10 cellular contexts compared by ENCODE assay signal in genomic region chr7:150676282-150676681, GRCh38. TPM values are rescaled to one million over a fixed set of nuclear protein-coding genes. Genes with fewer than 3 reads are reported as not detected.
DNase-seq lines count a peak whose midpoint lies in the region; ATAC-seq, FAIRE-seq and TF ChIP-seq lines count a peak whose summit lies in the region.
"Not testable (repeated sequence)": the region's sequence is repeated elsewhere in the genome, so short reads cannot be mapped to it uniquely, and the experiment has no call there.
"Had no signal": no experiment of that assay in that cellular context is flagged by ENCODE, and none has a peak within 500 bp of the region (broad histone marks: within the 10 kb centered on the region; RNA-seq: fewer than 3 reads in every experiment).

No MANE protein-coding gene starts in this region.

- peak overlapping the region; percentile 77 for H3K4me2 ChIP-seq in endothelial cell of umbilical vein (ENCODE audit: insufficient read depth, low read length)

- intact Hi-C loops in activated CD4-positive, alpha-beta memory T cell treated with anti-CD3 and anti-CD28 coated beads for 36 hours (cut with micrococcal nuclease); right lobe of liver (cut with DNase I): not testable (repeated sequence)
- intact Hi-C loops in endothelial cell of umbilical vein (cut with micrococcal nuclease), result loop anchor here (1.0 to 2.0 kb wide), 6 partner anchors 9 to 225 kb away; partner anchors contain the start of genes GIMAP1, GIMAP2, GIMAP6 and GIMAP8

- DNase-seq in GM19239 (ENCODE audit: insufficient read length, low spot score); activated CD4-positive, alpha-beta memory T cell treated with anti-CD3 and anti-CD28 coated beads for 36 hours; activated naive CD4-positive, alpha-beta T cell treated with anti-CD3 and anti-CD28 coated beads, Interleukin-2, amount 50 U/mL, for 72 hours (ENCODE audit: low spot score in 2 of 2); endothelial cell of umbilical vein (ENCODE audit: low read depth, low spot score); right lobe of liver: not testable (repeated sequence)
- DNase-seq in RPMI8226, result peak; percentile 23

- H3K9me1 ChIP-seq in endothelial cell of umbilical vein (replicated peaks; ENCODE audit: control insufficient read depth, extremely low read depth, insufficient read depth, low read length), result not testable (repeated sequence)

- H3K4me3 ChIP-seq in endothelial cell of umbilical vein (replicated peaks in 1 of 3; ENCODE audit: insufficient read depth in 1 of 3, low read depth in 1 of 3, low read length in 3 of 3), result peak overlapping the region in 1 of 3 experiments; percentile 21
- not testable (repeated sequence) for H3K4me3 ChIP-seq in right lobe of liver; skeletal muscle tissue (ENCODE audit: low read length in 3 of 3)

- H3K4me1 ChIP-seq in endothelial cell of umbilical vein (ENCODE audit: control insufficient read depth, extremely low read depth, insufficient read depth, low read length), result peaks cover 19% of the 10 kb centered on the region
- not testable (repeated sequence) for H3K4me1 ChIP-seq in right lobe of liver; skeletal muscle tissue (ENCODE audit: control insufficient read depth in 3 of 3, insufficient read depth in 3 of 3, low read length in 3 of 3)

- not testable (repeated sequence) for BruUV-seq in endothelial cell of umbilical vein (replicated peaks; lab: Mats Ljungman, UMichigan)

- H3K36me3 Mint-ChIP-seq in activated CD4-positive, alpha-beta memory T cell treated with anti-CD3 and anti-CD28 coated beads for 36 hours, result peaks cover 25% of the 10 kb centered on the region
- peaks cover 33 to 45% of the 10 kb centered on the region in 2 donors for H3K36me3 Mint-ChIP-seq in activated naive CD4-positive, alpha-beta T cell treated with anti-CD3 and anti-CD28 coated beads, Interleukin-2, amount 50 U/mL, for 72 hours

- H3K4me1 Mint-ChIP-seq in activated CD4-positive, alpha-beta memory T cell treated with anti-CD3 and anti-CD28 coated beads for 36 hours (ENCODE audit: low read depth), result peaks cover 73% of the 10 kb centered on the region

- H3K9me3 ChIP-seq in endothelial cell of umbilical vein (replicated peaks; ENCODE audit: control insufficient read depth, insufficient read depth, low read length); right lobe of liver; skeletal muscle tissue (ENCODE audit: control insufficient read depth in 3 of 3, low read length in 3 of 3): not testable (repeated sequence)

- TF ChIP-seq CTCF in endothelial cell of umbilical vein (IDR thresholded peaks at IDR 0.05; ENCODE audit: extremely low read depth in 1 of 2, insufficient read depth in 1 of 2, low read depth in 1 of 2, low read length in 2 of 2); right lobe of liver (IDR thresholded peaks at IDR 0.05): not testable (repeated sequence)

- TF ChIP-seq POLR2A in endothelial cell of umbilical vein (IDR thresholded peaks at IDR 0.05; ENCODE audit: low read depth, low read length); right lobe of liver (IDR thresholded peaks at IDR 0.05): not testable (repeated sequence)

- H3K9ac ChIP-seq in endothelial cell of umbilical vein (replicated peaks; ENCODE audit: extremely low read depth, insufficient read depth, low read length) (peak overlapping the region; percentile 42), skeletal muscle tissue (ENCODE audit: low read depth in 1 of 3, low read length in 3 of 3) (peak overlapping the region in 1 of 3 donors; percentile 33)

- dilution Hi-C loops in endothelial cell of umbilical vein (cut with MboI; ENCODE audit: extremely low pct_ligation_motif_present, low sequenced_read_pairs), result not testable (repeated sequence)

- CTCF ChIA-PET in activated CD4-positive, alpha-beta memory T cell treated with anti-CD3 and anti-CD28 coated beads for 36 hours (lab: Charles Lee), result not testable (repeated sequence)
- CTCF ChIA-PET in endothelial cell of umbilical vein (lab: Charles Lee), result interaction anchor here (0.7 to 0.9 kb wide), 3 partner anchors 40 to 107 kb away, joined by 3 read pairs; partner anchors contain the start of gene GIMAP1

- peak overlapping the region; percentile 13 for H3K27ac Mint-ChIP-seq in activated CD4-positive, alpha-beta memory T cell treated with anti-CD3 and anti-CD28 coated beads for 36 hours
- peak overlapping the region; percentile 22 to 58 for H3K27ac Mint-ChIP-seq in activated naive CD4-positive, alpha-beta T cell treated with anti-CD3 and anti-CD28 coated beads, Interleukin-2, amount 50 U/mL, for 72 hours

- peak; percentile 14 for FAIRE-seq in GM19239 (lab: Jason Lieb, UNC)
- peak; percentile 42 for FAIRE-seq in endothelial cell of umbilical vein (lab: Jason Lieb, UNC)

- POLR2A ChIA-PET in activated CD4-positive, alpha-beta memory T cell treated with anti-CD3 and anti-CD28 coated beads for 36 hours (lab: Charles Lee), result not testable (repeated sequence)
- POLR2A ChIA-PET in endothelial cell of umbilical vein (lab: Charles Lee), result interaction anchor here (1.2 to 1.4 kb wide), 2 partner anchors 40 to 44 kb away, joined by 3 to 5 read pairs; partner anchors contain the start of genes GIMAP1 and GIMAP6

- not testable (repeated sequence) for H3K36me3 ChIP-seq in endothelial cell of umbilical vein (ENCODE audit: control insufficient read depth in 2 of 2, extremely low read depth in 1 of 2, insufficient read depth in 2 of 2, low read length in 2 of 2); right lobe of liver; skeletal muscle tissue (ENCODE audit: control insufficient read depth in 3 of 3, insufficient read depth in 3 of 3, low read length in 3 of 3)

- H4K20me1 ChIP-seq in endothelial cell of umbilical vein (replicated peaks; ENCODE audit: control insufficient read depth, extremely low read depth, insufficient read depth, low read length), result not testable (repeated sequence)

- H3K27me3 ChIP-seq in endothelial cell of umbilical vein (ENCODE audit: control insufficient read depth in 2 of 2, insufficient read depth in 2 of 2, low read length in 2 of 2); right lobe of liver; skeletal muscle tissue (ENCODE audit: control insufficient read depth in 3 of 3, insufficient read depth in 3 of 3, low read length in 3 of 3): not testable (repeated sequence)

- ATAC-seq in activated naive CD4-positive, alpha-beta T cell treated with anti-CD3 and anti-CD28 coated beads, Interleukin-2, amount 50 U/mL, for 72 hours, result peak in 1 of 2 donors; percentile 14
- ATAC-seq in right lobe of liver, result peak; percentile 48 to 68 (median 58)

- H3K27ac ChIP-seq in endothelial cell of umbilical vein (ENCODE audit: insufficient read depth, low read depth, low read length) (peak overlapping the region; percentile 64), right lobe of liver (peak overlapping the region in 1 of 3 donors; percentile 38), skeletal muscle tissue (ENCODE audit: low read depth, low read length) (peak overlapping the region; percentile 58)

- H3K79me2 ChIP-seq in endothelial cell of umbilical vein (ENCODE audit: control insufficient read depth, insufficient read depth, low read length), result not testable (repeated sequence)

- H3K9me3 Mint-ChIP-seq in activated CD4-positive, alpha-beta memory T cell treated with anti-CD3 and anti-CD28 coated beads for 36 hours, result peaks cover 21% of the 10 kb centered on the region
- not testable (repeated sequence) for H3K9me3 Mint-ChIP-seq in activated naive CD4-positive, alpha-beta T cell treated with anti-CD3 and anti-CD28 coated beads, Interleukin-2, amount 50 U/mL, for 72 hours

- not testable (repeated sequence) for H3K27me3 Mint-ChIP-seq in activated CD4-positive, alpha-beta memory T cell treated with anti-CD3 and anti-CD28 coated beads for 36 hours

- not testable (repeated sequence) for H2AFZ ChIP-seq in endothelial cell of umbilical vein (ENCODE audit: low read depth, low read length)

- not testable (repeated sequence) for H3K4me3 Mint-ChIP-seq in activated CD4-positive, alpha-beta memory T cell treated with anti-CD3 and anti-CD28 coated beads for 36 hours

RNA-seq across cellular contexts. Expression of gene GIMAP2, which starts 9.2 kb away (rescaled TPM):
- 10 to 100 TPM; 38.8 to 44.1 TPM for total RNA-seq in activated CD4-positive, alpha-beta memory T cell treated with anti-CD3 and anti-CD28 coated beads for 36 hours
- 10 to 100 TPM; 47.8 to 56.5 TPM for total RNA-seq in activated naive CD4-positive, alpha-beta T cell treated with anti-CD3 and anti-CD28 coated beads, Interleukin-2, amount 50 U/mL, for 72 hours
- 26.2 and 27.9 TPM in 2 replicates for total RNA-seq in endothelial cell of umbilical vein
- 18.0 and 21.3 TPM in 2 replicates for polyA plus RNA-seq in endothelial cell of umbilical vein
- polyA plus RNA-seq in endothelial cell of umbilical vein (2011; cell fraction: cytosol; rRNA removed), result 22.2 and 22.5 TPM in 2 replicates
- 16.9 and 18.1 TPM in 2 replicates for polyA plus RNA-seq in endothelial cell of umbilical vein (2011; cell fraction: nucleus; rRNA removed)
- polyA plus RNA-seq in endothelial cell of umbilical vein (2012), result 25.1 and 25.8 TPM in 2 replicates
- 24.5 and 30.0 TPM in 2 replicates for polyA minus RNA-seq in endothelial cell of umbilical vein
- polyA minus RNA-seq in endothelial cell of umbilical vein (2011; cell fraction: cytosol; rRNA and poly(A)+ RNA removed), result not detected
- polyA minus RNA-seq in endothelial cell of umbilical vein (2011; cell fraction: nucleus; rRNA and poly(A)+ RNA removed), result 7.5 and 14.9 TPM in 2 replicates
- total RNA-seq in right lobe of liver, result 1 to 10 TPM; 4.8 to 7.4 (median 5.7) TPM
- total RNA-seq in skeletal muscle tissue, result 9.4 TPM
- total RNA-seq: H9 had no signal
- polyA plus RNA-seq: neural cell had no signal

RNA-seq across cellular contexts. Expression of gene GIMAP1, which starts 40.1 kb away (rescaled TPM):
- total RNA-seq in activated CD4-positive, alpha-beta memory T cell treated with anti-CD3 and anti-CD28 coated beads for 36 hours, result 1 to 10 TPM; 6.0 to 6.2 TPM
- total RNA-seq in activated naive CD4-positive, alpha-beta T cell treated with anti-CD3 and anti-CD28 coated beads, Interleukin-2, amount 50 U/mL, for 72 hours, result 10 to 100 TPM in 1 of 2 donors, 1 to 10 TPM in 1; 3.1 to 10.7 TPM
- total RNA-seq in endothelial cell of umbilical vein, result 11.8 and 11.9 TPM in 2 replicates
- polyA plus RNA-seq in endothelial cell of umbilical vein, result 8.1 and 10.0 TPM in 2 replicates
- 8.7 and 11.0 TPM in 2 replicates for polyA plus RNA-seq in endothelial cell of umbilical vein (2011; cell fraction: cytosol; rRNA removed)
- polyA plus RNA-seq in endothelial cell of umbilical vein (2011; cell fraction: nucleus; rRNA removed), result 7.9 and 8.0 TPM in 2 replicates
- 7.8 and 12.2 TPM in 2 replicates for polyA plus RNA-seq in endothelial cell of umbilical vein (2012)
- 3.8 and 5.8 TPM in 2 replicates for polyA minus RNA-seq in endothelial cell of umbilical vein
- not detected for polyA minus RNA-seq in endothelial cell of umbilical vein (2011; cell fraction: cytosol; rRNA and poly(A)+ RNA removed)
- polyA minus RNA-seq in endothelial cell of umbilical vein (2011; cell fraction: nucleus; rRNA and poly(A)+ RNA removed), result 5.0 and 6.5 TPM in 2 replicates
- 1 to 10 TPM in 5 of 6 experiments, under 1 TPM in 1; 0.73 to 2.4 (median 1.8) TPM for total RNA-seq in right lobe of liver
- total RNA-seq in skeletal muscle tissue, result 1.0 TPM
- total RNA-seq: H9, kidney epithelial cell had no signal
- polyA plus RNA-seq: neural cell had no signal

RNA-seq across cellular contexts. Expression of gene GIMAP6, which starts 44.1 kb away (rescaled TPM):
- total RNA-seq in activated CD4-positive, alpha-beta memory T cell treated with anti-CD3 and anti-CD28 coated beads for 36 hours, result 10 to 100 TPM; 28.9 to 30.2 TPM
- 10 to 100 TPM; 35.9 to 43.2 TPM for total RNA-seq in activated naive CD4-positive, alpha-beta T cell treated with anti-CD3 and anti-CD28 coated beads, Interleukin-2, amount 50 U/mL, for 72 hours
- total RNA-seq in endothelial cell of umbilical vein, result 85.0 and 87.8 TPM in 2 replicates
- polyA plus RNA-seq in endothelial cell of umbilical vein, result 58.7 and 65.6 TPM in 2 replicates
- 56.7 and 57.8 TPM in 2 replicates for polyA plus RNA-seq in endothelial cell of umbilical vein (2011; cell fraction: cytosol; rRNA removed)
- 55.9 and 58.9 TPM in 2 replicates for polyA plus RNA-seq in endothelial cell of umbilical vein (2011; cell fraction: nucleus; rRNA removed)
- polyA plus RNA-seq in endothelial cell of umbilical vein (2012), result 55.3 and 64.2 TPM in 2 replicates
- 95.5 and 96.0 TPM in 2 replicates for polyA minus RNA-seq in endothelial cell of umbilical vein
- not detected for polyA minus RNA-seq in endothelial cell of umbilical vein (2011; cell fraction: cytosol; rRNA and poly(A)+ RNA removed)
- 35.2 and 38.9 TPM in 2 replicates for polyA minus RNA-seq in endothelial cell of umbilical vein (2011; cell fraction: nucleus; rRNA and poly(A)+ RNA removed)
- total RNA-seq in right lobe of liver, result 10 to 100 TPM in 1 of 6 experiments, 1 to 10 TPM in 5; 4.7 to 10.2 (median 8.4) TPM
- 15.7 TPM for total RNA-seq in skeletal muscle tissue
- total RNA-seq: H9, kidney epithelial cell had no signal
- polyA plus RNA-seq: neural cell had no signal
